2 cellular contexts compared by ENCODE assay signal in genomic region chr9:134742822-134743221, GRCh38.
TF ChIP-seq lines count a peak whose summit lies in the region.

No MANE protein-coding gene starts in this region.

TF ChIP-seq in SK-N-SH, 30 proteins besides CTCF, POLR2A, EP300 and RAD21:
- no peak for TF ChIP-seq REST (IDR thresholded peaks at IDR 0.05; ENCODE audit: low read depth, low read length)
- TF ChIP-seq JUND (IDR thresholded peaks at IDR 0.05): no peak
- no peak for TF ChIP-seq NRF1 (IDR thresholded peaks at IDR 0.05; ENCODE audit: low read depth, low read length)
- no peak for TF ChIP-seq MXI1 (IDR thresholded peaks at IDR 0.05; ENCODE audit: low read depth, low read length)
- no peak for TF ChIP-seq NFIC (IDR thresholded peaks at IDR 0.05; ENCODE audit: borderline replicate concordance)
- no peak for TF ChIP-seq PBX3 (IDR thresholded peaks at IDR 0.05)
- no peak for TF ChIP-seq GABPA (IDR thresholded peaks at IDR 0.05; ENCODE audit: low read depth)

TF ChIP-seq in SK-N-SH treated with all-trans-retinoic acid at 6 μM for 48 hours, 23 proteins besides CTCF, POLR2A, EP300 and RAD21 (continued from another document):
- TF ChIP-seq PATZ1 (CRISPR knock-in tag; IDR thresholded peaks at IDR 0.05; ENCODE audit: borderline replicate concordance) (no peak), GLIS3 (CRISPR knock-in tag; IDR thresholded peaks at IDR 0.05) (no peak)
